ENCODE assay signal across 1 cellular context in the genomic region with DNA sequence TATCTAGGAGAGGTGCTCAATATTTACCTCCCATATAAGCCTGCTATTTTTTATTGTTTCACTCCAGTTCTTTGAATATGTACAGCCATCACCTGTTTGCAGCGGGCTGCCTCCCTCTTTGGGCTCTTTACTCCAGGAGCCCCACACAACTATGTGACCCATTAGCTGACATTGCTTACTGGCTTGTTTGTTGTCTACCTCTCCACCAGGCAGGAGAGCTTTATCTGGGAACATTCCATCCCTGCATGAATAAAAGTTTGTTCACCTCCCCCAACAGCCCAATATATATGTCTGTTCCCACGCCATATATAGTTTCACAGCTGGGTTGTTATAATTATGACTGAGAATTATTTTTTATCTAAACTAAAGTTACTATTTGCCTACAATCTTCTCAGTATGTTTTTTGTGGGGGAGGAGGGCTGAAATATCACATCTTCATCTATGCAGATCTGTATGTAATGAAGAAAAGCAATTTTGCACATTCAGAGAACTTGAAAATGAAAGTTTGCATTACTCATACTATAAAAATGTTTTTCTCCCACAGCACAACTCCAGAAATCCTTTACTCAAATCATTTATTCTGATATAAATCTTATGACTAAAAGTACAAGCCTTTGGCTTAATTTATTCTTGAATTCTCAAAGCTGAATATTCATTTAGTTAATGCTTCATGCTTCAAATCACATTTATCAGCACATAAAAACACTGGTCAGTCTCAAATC.
TF ChIP-seq lines count a peak whose summit lies in the region.

No MANE protein-coding gene starts in this region.

TF ChIP-seq in GM23338, 12 proteins besides CTCF, POLR2A, EP300 and RAD21 (continued from another document):
- TF ChIP-seq, protein P1, sequence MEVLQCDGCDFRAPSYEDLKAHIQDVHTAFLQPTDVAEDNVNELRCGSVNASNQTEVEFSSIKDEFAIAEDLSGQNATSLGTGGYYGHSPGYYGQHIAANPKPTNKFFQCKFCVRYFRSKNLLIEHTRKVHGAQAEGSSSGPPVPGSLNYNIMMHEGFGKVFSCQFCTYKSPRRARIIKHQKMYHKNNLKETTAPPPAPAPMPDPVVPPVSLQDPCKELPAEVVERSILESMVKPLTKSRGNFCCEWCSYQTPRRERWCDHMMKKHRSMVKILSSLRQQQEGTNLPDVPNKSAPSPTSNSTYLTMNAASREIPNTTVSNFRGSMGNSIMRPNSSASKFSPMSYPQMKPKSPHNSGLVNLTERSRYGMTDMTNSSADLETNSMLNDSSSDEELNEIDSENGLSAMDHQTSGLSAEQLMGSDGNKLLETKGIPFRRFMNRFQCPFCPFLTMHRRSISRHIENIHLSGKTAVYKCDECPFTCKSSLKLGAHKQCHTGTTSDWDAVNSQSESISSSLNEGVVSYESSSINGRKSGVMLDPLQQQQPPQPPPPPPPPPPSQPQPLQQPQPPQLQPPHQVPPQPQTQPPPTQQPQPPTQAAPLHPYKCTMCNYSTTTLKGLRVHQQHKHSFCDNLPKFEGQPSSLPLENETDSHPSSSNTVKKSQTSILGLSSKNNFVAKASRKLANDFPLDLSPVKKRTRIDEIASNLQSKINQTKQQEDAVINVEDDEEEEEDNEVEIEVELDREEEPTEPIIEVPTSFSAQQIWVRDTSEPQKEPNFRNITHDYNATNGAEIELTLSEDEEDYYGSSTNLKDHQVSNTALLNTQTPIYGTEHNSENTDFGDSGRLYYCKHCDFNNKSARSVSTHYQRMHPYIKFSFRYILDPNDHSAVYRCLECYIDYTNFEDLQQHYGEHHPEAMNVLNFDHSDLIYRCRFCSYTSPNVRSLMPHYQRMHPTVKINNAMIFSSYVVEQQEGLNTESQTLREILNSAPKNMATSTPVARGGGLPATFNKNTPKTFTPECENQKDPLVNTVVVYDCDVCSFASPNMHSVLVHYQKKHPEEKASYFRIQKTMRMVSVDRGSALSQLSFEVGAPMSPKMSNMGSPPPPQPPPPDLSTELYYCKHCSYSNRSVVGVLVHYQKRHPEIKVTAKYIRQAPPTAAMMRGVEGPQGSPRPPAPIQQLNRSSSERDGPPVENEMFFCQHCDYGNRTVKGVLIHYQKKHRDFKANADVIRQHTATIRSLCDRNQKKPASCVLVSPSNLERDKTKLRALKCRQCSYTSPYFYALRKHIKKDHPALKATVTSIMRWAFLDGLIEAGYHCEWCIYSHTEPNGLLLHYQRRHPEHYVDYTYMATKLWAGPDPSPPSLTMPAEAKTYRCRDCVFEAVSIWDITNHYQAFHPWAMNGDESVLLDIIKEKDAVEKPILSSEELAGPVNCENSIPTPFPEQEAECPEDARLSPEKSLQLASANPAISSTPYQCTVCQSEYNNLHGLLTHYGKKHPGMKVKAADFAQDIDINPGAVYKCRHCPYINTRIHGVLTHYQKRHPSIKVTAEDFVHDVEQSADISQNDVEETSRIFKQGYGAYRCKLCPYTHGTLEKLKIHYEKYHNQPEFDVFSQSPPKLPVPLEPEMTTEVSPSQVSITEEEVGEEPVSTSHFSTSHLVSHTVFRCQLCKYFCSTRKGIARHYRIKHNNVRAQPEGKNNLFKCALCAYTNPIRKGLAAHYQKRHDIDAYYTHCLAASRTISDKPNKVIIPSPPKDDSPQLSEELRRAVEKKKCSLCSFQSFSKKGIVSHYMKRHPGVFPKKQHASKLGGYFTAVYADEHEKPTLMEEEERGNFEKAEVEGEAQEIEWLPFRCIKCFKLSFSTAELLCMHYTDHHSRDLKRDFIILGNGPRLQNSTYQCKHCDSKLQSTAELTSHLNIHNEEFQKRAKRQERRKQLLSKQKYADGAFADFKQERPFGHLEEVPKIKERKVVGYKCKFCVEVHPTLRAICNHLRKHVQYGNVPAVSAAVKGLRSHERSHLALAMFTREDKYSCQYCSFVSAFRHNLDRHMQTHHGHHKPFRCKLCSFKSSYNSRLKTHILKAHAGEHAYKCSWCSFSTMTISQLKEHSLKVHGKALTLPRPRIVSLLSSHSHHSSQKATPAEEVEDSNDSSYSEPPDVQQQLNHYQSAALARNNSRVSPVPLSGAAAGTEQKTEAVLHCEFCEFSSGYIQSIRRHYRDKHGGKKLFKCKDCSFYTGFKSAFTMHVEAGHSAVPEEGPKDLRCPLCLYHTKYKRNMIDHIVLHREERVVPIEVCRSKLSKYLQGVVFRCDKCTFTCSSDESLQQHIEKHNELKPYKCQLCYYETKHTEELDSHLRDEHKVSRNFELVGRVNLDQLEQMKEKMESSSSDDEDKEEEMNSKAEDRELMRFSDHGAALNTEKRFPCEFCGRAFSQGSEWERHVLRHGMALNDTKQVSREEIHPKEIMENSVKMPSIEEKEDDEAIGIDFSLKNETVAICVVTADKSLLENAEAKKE (CRISPR knock-in tag; IDR thresholded peaks at IDR 0.05), result no peak
- no peak for TF ChIP-seq STAT1 (IDR thresholded peaks at IDR 0.05; ENCODE audit: unreplicated experiment)
- TF ChIP-seq EZH2 (IDR thresholded peaks at IDR 0.05; ENCODE audit: low read depth, unreplicated experiment), result no peak
- TF ChIP-seq NANOG (IDR thresholded peaks at IDR 0.05; ENCODE audit: borderline replicate concordance), result no peak
- no peak for TF ChIP-seq ZNF331 (CRISPR knock-in tag; IDR thresholded peaks at IDR 0.05; ENCODE audit: low read depth)
- no peak for TF ChIP-seq POLR2AphosphoS5 (IDR thresholded peaks at IDR 0.05; ENCODE audit: low read depth)
